In the genomic region with DNA sequence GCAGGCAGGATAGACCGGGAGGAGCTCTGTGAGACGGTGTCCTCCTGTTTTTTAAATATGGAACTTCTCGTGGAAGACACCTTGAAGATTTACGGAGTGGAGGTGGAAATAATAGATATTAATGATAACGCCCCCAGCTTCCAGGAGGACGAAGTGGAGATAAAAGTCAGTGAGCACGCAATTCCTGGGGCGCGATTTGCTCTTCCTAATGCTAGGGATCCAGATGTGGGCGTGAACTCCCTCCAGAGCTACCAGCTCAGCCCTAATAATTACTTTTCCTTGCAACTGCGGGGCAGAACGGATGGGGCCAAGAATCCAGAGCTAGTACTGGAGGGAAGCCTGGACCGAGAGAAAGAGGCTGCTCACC, we compare ENCODE assay signal across 8 cellular contexts. TPM values are rescaled to one million over a fixed set of nuclear protein-coding genes. Genes with fewer than 3 reads are reported as not detected.
DNase-seq lines count a peak whose midpoint lies in the region; ATAC-seq and TF ChIP-seq lines count a peak whose summit lies in the region.

No MANE protein-coding gene starts in this region.

- no peaks in the 10 kb centered on the region for H3K4me1 ChIP-seq in A673 (ENCODE audit: insufficient read depth, low read length, poor library complexity, severe bottlenecking)
- H3K4me1 ChIP-seq in lower lobe of right lung: no peaks in the 10 kb centered on the region
- H3K4me1 ChIP-seq in SJCRH30: no peaks in the 10 kb centered on the region

- POLR2A ChIA-PET in A673 (lab: Charles Lee; ENCODE audit: low non-redundant PET): no interaction called here

- BruUV-seq in A673 (replicated peaks; lab: Mats Ljungman, UMichigan): no TSS peak

- peak overlapping the region; percentile 77 for H3K27ac ChIP-seq in A673 (ENCODE audit: low read depth, low read length, poor library complexity, severe bottlenecking)
- no peak overlapping the region for H3K27ac ChIP-seq in lower lobe of right lung
- no peak overlapping the region for H3K27ac ChIP-seq in SJCRH30

- no peak for TF ChIP-seq CTCF in A673 (conservative IDR thresholded peaks at IDR 0.05; ENCODE audit: low read depth, low read length)
- no peak for TF ChIP-seq CTCF in GM12875 (IDR thresholded peaks at IDR 0.05; ENCODE audit: borderline replicate concordance, insufficient read depth, low read depth, low read length)
- no peak for TF ChIP-seq CTCF in astrocyte of the spinal cord (IDR thresholded peaks at IDR 0.05; ENCODE audit: low read depth, low read length)
- no peak for TF ChIP-seq CTCF in lower lobe of right lung (IDR thresholded peaks at IDR 0.05)

- DNase-seq in A673 (ENCODE audit: low spot score): peak; percentile 45
- no peak for DNase-seq in astrocyte of the spinal cord (ENCODE audit: low read depth, low spot score)
- no peak for DNase-seq in lower lobe of right lung
- no peak for DNase-seq in amniotic stem cell (lab: John Stamatoyannopoulos, UW)
- no peak for DNase-seq in COLO668 (lab: John Stamatoyannopoulos, UW; ENCODE audit: unreplicated experiment)
- DNase-seq in SJCRH30: no peak
- no peak for DNase-seq in NCI-H1417 treated with DMSO at 0.1 percent for 48 hours (lab: John Stamatoyannopoulos, UW)

- no peaks in the 10 kb centered on the region for H3K27me3 ChIP-seq in A673 (replicated peaks; ENCODE audit: insufficient read depth, low read depth, low read length, poor library complexity)
- H3K27me3 ChIP-seq in lower lobe of right lung (ENCODE audit: low read depth): peaks cover 12% of the 10 kb centered on the region
- no peaks in the 10 kb centered on the region for H3K27me3 ChIP-seq in SJCRH30

- H3K36me3 ChIP-seq in A673 (ENCODE audit: insufficient read depth, low read length, poor library complexity, severe bottlenecking): peaks cover 14% of the 10 kb centered on the region
- no peaks in the 10 kb centered on the region for H3K36me3 ChIP-seq in lower lobe of right lung
- peaks cover 18% of the 10 kb centered on the region for H3K36me3 ChIP-seq in SJCRH30

- no peak for ATAC-seq in lower lobe of right lung

- CTCF ChIA-PET in A673 (lab: Charles Lee): interaction anchor here (0.6 to 3.1 kb wide), 10 partner anchors 9 to 198 kb away, joined by 3 to 15 read pairs (median 5); a partner anchor contains a TSS

- in situ Hi-C loops in astrocyte of the spinal cord (cut with HindIII; ENCODE audit: low sequenced_read_pairs): no loop called here

- intact Hi-C loops in A673 (cut with micrococcal nuclease; ENCODE audit: unreplicated experiment) (loop anchor here (1.0 kb wide), 1 partner anchor 136 kb away; no protein-coding TSS in a partner anchor), lower lobe of right lung (cut with DNase I) (no loop called here)

- H3K9me3 ChIP-seq in A673 (ENCODE audit: low read depth, low read length, poor library complexity, severe bottlenecking) (peaks cover 95% of the 10 kb centered on the region), lower lobe of right lung (peaks cover 88% of the 10 kb centered on the region), SJCRH30 (replicated peaks) (peaks cover 9% of the 10 kb centered on the region)

- peak overlapping the region; percentile 53 for H3K4me3 ChIP-seq in A673 (ENCODE audit: low read depth, low read length, poor library complexity, severe bottlenecking)
- peak overlapping the region; percentile 49 for H3K4me3 ChIP-seq in GM12875 (ENCODE audit: low read depth, low read length)
- peak overlapping the region; percentile 52 for H3K4me3 ChIP-seq in astrocyte of the spinal cord (ENCODE audit: low read depth, low read length)
- peak overlapping the region; percentile 48 for H3K4me3 ChIP-seq in lower lobe of right lung
- no peak overlapping the region for H3K4me3 ChIP-seq in SJCRH30

RNA-seq across cellular contexts. Expression of a gene that starts 0.6 kb away (rescaled TPM):
- total RNA-seq in A673 (2021): 34.9 and 35.5 TPM in 2 replicates
- total RNA-seq in lower lobe of right lung: 3.2 TPM
- total RNA-seq in SJCRH30 (2014; rRNA removed; shearing (Covaris generic)): 1.3 and 1.4 TPM in 2 replicates

RNA-seq across cellular contexts. Expression of a gene that starts 4.0 kb away (rescaled TPM):
- total RNA-seq in A673 (2021) (3.7 and 4.0 TPM in 2 replicates), lower lobe of right lung (15.9 TPM)
- total RNA-seq in SJCRH30 (2014; rRNA removed; shearing (Covaris generic)): 0.91 and 1.8 TPM in 2 replicates

RNA-seq across cellular contexts. Expression of a gene that starts 8.7 kb away (rescaled TPM):
- 3.6 TPM in 2 replicates for total RNA-seq in A673 (2021)
- 5.4 TPM for total RNA-seq in lower lobe of right lung
- total RNA-seq in SJCRH30 (2014; rRNA removed; shearing (Covaris generic)): 1.3 and 1.6 TPM in 2 replicates

RNA-seq across cellular contexts. Expression of a gene that starts 8.8 kb away (rescaled TPM):
- 3.5 and 3.6 TPM in 2 replicates for total RNA-seq in A673 (2021)
- total RNA-seq in lower lobe of right lung: 5.9 TPM
- 1.2 and 1.4 TPM in 2 replicates for total RNA-seq in SJCRH30 (2014; rRNA removed; shearing (Covaris generic))

RNA-seq across cellular contexts. Expression of a gene that starts 13.7 kb away (rescaled TPM):
- total RNA-seq in A673 (2021) (4.5 and 4.6 TPM in 2 replicates), lower lobe of right lung (7.7 TPM)
- total RNA-seq in SJCRH30 (2014; rRNA removed; shearing (Covaris generic)): 1.4 and 2.6 TPM in 2 replicates
